ENCODE assay signal across 8 cellular contexts in the genomic region with DNA sequence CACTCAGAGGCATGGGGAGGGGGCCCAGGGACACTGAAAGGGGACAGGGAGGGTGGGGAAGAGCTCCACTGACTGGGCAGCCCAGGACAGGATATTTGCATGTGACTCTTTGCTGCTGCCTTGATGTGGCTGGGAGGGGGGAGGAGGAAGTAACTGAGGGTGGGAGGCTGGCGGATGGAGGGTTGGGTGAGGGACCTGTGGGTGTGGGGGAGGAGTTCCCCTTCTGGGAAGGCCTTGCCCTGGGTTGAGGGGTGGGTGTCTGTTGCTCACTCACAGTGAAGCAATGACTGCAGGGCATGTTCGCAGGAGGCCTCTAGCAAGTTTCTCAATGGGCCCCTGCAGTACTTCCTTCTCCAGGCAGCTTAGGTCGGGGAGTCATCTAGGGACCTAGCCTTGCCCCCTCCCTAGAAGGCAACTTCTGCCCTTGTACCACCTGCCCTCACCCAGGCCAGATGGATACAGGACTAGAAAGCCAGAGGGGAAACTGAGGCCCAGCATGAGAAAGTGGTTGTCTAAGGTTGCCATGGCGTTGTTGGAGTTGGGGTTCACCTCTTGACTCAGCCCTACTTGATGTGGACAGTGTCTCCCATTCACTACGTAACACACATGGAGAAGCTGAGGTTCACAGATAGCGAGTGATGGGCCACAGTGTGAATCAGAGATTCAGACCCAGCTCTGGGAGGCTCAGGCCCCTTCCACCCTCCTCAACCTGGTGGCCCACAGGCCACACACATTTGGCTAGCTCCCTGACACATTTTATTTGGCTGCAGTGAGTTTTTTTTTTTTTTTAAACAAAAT. TPM values are rescaled to one million over a fixed set of nuclear protein-coding genes. Genes with fewer than 3 reads are reported as not detected.
A peak's percentile ranks its signal among the peaks of the same experiment; 100 is the strongest.
DNase-seq lines count a peak whose midpoint lies in the region; ATAC-seq, FAIRE-seq and TF ChIP-seq lines count a peak whose summit lies in the region.

No MANE protein-coding gene starts in this region.

- intact Hi-C loops in adrenal gland (cut with DNase I) = no loop called here

- TF ChIP-seq POLR2A in GM12891 (IDR thresholded peaks at IDR 0.05; ENCODE audit: low read depth, low read length) (peak; percentile 52; the same call in 1 of the 2 replicates), adrenal gland (IDR thresholded peaks at IDR 0.05) (no peak), upper lobe of left lung (IDR thresholded peaks at IDR 0.05) (peak in 1 of 4 donors; percentile 21)

- ATAC-seq in upper lobe of left lung (ENCODE audit: low FRiP score in 2 of 2) = peak; percentile 17 to 35
- no peak for ATAC-seq in omental fat pad (ENCODE audit: low FRiP score)
- no peak for ATAC-seq in HG03432 (IDR thresholded peaks at IDR 0.05; ENCODE audit: unreplicated experiment)

- peak overlapping the region in 2 of 5 donors; percentile 35 to 58 for H3K27ac ChIP-seq in adrenal gland
- peak overlapping the region; percentile 98 for H3K27ac ChIP-seq in neutrophil
- H3K27ac ChIP-seq in upper lobe of left lung = peak overlapping the region; percentile 90 to 94 (median 92)

- DNase-seq in GM12891 (ENCODE audit: insufficient read length, low spot score) = no peak
- DNase-seq in T-helper 22 cell (ENCODE audit: low read depth) = peak; percentile 85
- DNase-seq in adrenal gland = peak; percentile 48 to 80 (median 63)
- DNase-seq in upper lobe of left lung = peak in 1 of 2 donors; percentile 88
- no peak for DNase-seq in omental fat pad (ENCODE audit: low spot score)
- no peak for DNase-seq in COLO829 (ENCODE audit: low spot score)

- no peak overlapping the region for H3K4me3 ChIP-seq in adrenal gland
- H3K4me3 ChIP-seq in neutrophil (ENCODE audit: low read depth in 1 of 2, low read length in 1 of 2) = peak overlapping the region; percentile 88 to 97
- peak overlapping the region in 1 of 4 donors; percentile 89 for H3K4me3 ChIP-seq in upper lobe of left lung

- H3K9me3 ChIP-seq in adrenal gland (replicated peaks in 1 of 3) = no peaks in the 10 kb centered on the region
- no peaks in the 10 kb centered on the region for H3K9me3 ChIP-seq in neutrophil
- no peaks in the 10 kb centered on the region for H3K9me3 ChIP-seq in upper lobe of left lung

- 70 to 88% (median 77%) methylated on average over 3 to 6 of the region's 6 CpGs for WGBS in adrenal gland, 4 donors
- 65 to 66% methylated on average over 4 to 5 of the region's 6 CpGs for WGBS in upper lobe of left lung, 2 donors

- FAIRE-seq in GM12891 (lab: Jason Lieb, UNC) = peak; percentile 89

- H3K4me1 ChIP-seq in adrenal gland (replicated peaks in 1 of 2) (peaks cover 12 to 32% of the 10 kb centered on the region in 2 donors), neutrophil (ENCODE audit: control insufficient read depth in 1 of 2, insufficient read depth in 1 of 2, low read depth in 1 of 2, low read length in 1 of 2) (peaks cover 80 to 85% of the 10 kb centered on the region in 2 experiments), upper lobe of left lung (peaks cover 52 to 72% (median 58%) of the 10 kb centered on the region in 4 donors)

- H3K27me3 ChIP-seq in adrenal gland (no peaks in the 10 kb centered on the region), neutrophil (no peaks in the 10 kb centered on the region), upper lobe of left lung (no peaks in the 10 kb centered on the region)

- no peak for TF ChIP-seq EP300 in upper lobe of left lung (IDR thresholded peaks at IDR 0.05)

- H3K36me3 ChIP-seq in adrenal gland (replicated peaks in 1 of 2) = peaks cover 0 to 25% of the 10 kb centered on the region in 2 donors
- peaks cover 44% of the 10 kb centered on the region for H3K36me3 ChIP-seq in neutrophil
- peaks cover 16 to 42% (median 39%) of the 10 kb centered on the region in 4 donors for H3K36me3 ChIP-seq in upper lobe of left lung

- no peak for TF ChIP-seq CTCF in adrenal gland (IDR thresholded peaks at IDR 0.05)
- TF ChIP-seq CTCF in neutrophil (IDR thresholded peaks at IDR 0.05) = peak; percentile 61
- no peak for TF ChIP-seq CTCF in upper lobe of left lung (IDR thresholded peaks at IDR 0.05)
- TF ChIP-seq CTCF in omental fat pad (IDR thresholded peaks at IDR 0.05) = no peak

TF ChIP-seq in GM12891, 5 proteins besides CTCF, POLR2A, EP300 and RAD21:
- TF ChIP-seq SPI1 (IDR thresholded peaks at IDR 0.05; ENCODE audit: low read depth, low read length) = no peak
- TF ChIP-seq PAX5 (IDR thresholded peaks at IDR 0.05; ENCODE audit: insufficient read depth, low read length, severe bottlenecking) = no peak
- 0 out of 2 replicates have a peak, but pooled peaks have one; percentile 31 for TF ChIP-seq POLR2AphosphoS5 (IDR thresholded peaks at IDR 0.05; ENCODE audit: low read depth, low read length)
- TF ChIP-seq TAF1 (IDR thresholded peaks at IDR 0.05; ENCODE audit: low read depth, low read length) = no peak
- TF ChIP-seq POU2F2 (IDR thresholded peaks at IDR 0.05; ENCODE audit: low read depth, low read length) = peak; percentile 89

RNA-seq across cellular contexts. Expression of a gene that starts 3.0 kb away (rescaled TPM):
- polyA plus RNA-seq in GM12891 (2012; ENCODE audit: low read depth, missing spikeins) = 42.8 TPM
- total RNA-seq in adrenal gland (10 to 100 TPM; 16.2 to 31.9 (median 24.6) TPM), upper lobe of left lung (10 to 100 TPM; 26.8 to 85.9 (median 56.6) TPM), omental fat pad (10 to 100 TPM; 16.1 to 45.5 (median 27.2) TPM)
- 10 to 100 TPM in 2 of 3 donors, 1 to 10 TPM in 1; 3.5 to 15.3 (median 11.2) TPM for polyA plus RNA-seq in adrenal gland

RNA-seq across cellular contexts. Expression of a gene that starts 17.2 kb away (rescaled TPM):
- 8.4 TPM for polyA plus RNA-seq in GM12891 (2012; ENCODE audit: low read depth, missing spikeins)
- total RNA-seq in adrenal gland (10 to 100 TPM in 1 of 8 donors, 1 to 10 TPM in 7; 3.8 to 13.5 (median 6.9) TPM), upper lobe of left lung (1 to 10 TPM; 1.6 to 9.2 (median 3.4) TPM), omental fat pad (1 to 10 TPM in 3 of 4 donors, not detected in 1; 1.6 to 2.8 (median 2.1) TPM)
- 1 to 10 TPM in 2 of 3 donors, not detected in 1; 5.4 to 9.8 TPM for polyA plus RNA-seq in adrenal gland

RNA-seq across cellular contexts. Expression of a gene that starts 20.1 kb away (rescaled TPM):
- polyA plus RNA-seq in GM12891 (2012; ENCODE audit: low read depth, missing spikeins) = 4.7 TPM
- total RNA-seq in adrenal gland = under 1 TPM in 6 of 8 donors, not detected in 2; 0.11 to 0.69 (median 0.28) TPM
- under 1 TPM in 2 of 3 donors, not detected in 1; 0.47 to 0.80 TPM for polyA plus RNA-seq in adrenal gland
- 1 to 10 TPM in 4 of 6 donors, under 1 TPM in 1, not detected in 1; 0.91 to 7.8 (median 2.1) TPM for total RNA-seq in upper lobe of left lung
- 1 to 10 TPM in 1 of 4 donors, under 1 TPM in 3; 0.38 to 3.0 (median 0.63) TPM for total RNA-seq in omental fat pad

RNA-seq across cellular contexts. Expression of a gene that starts 29.0 kb away (rescaled TPM):
- not detected for polyA plus RNA-seq in GM12891 (2012; ENCODE audit: low read depth, missing spikeins)
- total RNA-seq in adrenal gland = not detected
- not detected for polyA plus RNA-seq in adrenal gland
- not detected for total RNA-seq in upper lobe of left lung
- not detected for total RNA-seq in omental fat pad

RNA-seq across cellular contexts. Expression of a gene that starts 44.0 kb away (rescaled TPM):
- 36.9 TPM for polyA plus RNA-seq in GM12891 (2012; ENCODE audit: low read depth, missing spikeins)
- total RNA-seq in adrenal gland (10 to 100 TPM; 11.5 to 17.5 (median 12.6) TPM), upper lobe of left lung (10 to 100 TPM; 17.0 to 55.6 (median 30.1) TPM), omental fat pad (10 to 100 TPM; 33.5 to 78.5 (median 38.3) TPM)
- polyA plus RNA-seq in adrenal gland = 10 to 100 TPM in 2 of 3 donors, 1 to 10 TPM in 1; 5.1 to 47.1 (median 19.1) TPM

Comparison
In these comparisons a context has a peak if more than half of its experiments do, and no peak if none do; other contexts are left out.
1. DNase-seq: peak in T-helper 22 cell (single experiment) and adrenal gland (7 of 7); none in GM12891 (single experiment), omental fat pad (single experiment) and COLO829 (single experiment).
2. H3K4me3 ChIP-seq: peak in neutrophil (2 of 2); none in adrenal gland (0 of 4).
3. ATAC-seq: peak in upper lobe of left lung (2 of 2); none in omental fat pad (single experiment) and HG03432 (single experiment).